9 cellular contexts compared by ENCODE assay signal in the genomic region with DNA sequence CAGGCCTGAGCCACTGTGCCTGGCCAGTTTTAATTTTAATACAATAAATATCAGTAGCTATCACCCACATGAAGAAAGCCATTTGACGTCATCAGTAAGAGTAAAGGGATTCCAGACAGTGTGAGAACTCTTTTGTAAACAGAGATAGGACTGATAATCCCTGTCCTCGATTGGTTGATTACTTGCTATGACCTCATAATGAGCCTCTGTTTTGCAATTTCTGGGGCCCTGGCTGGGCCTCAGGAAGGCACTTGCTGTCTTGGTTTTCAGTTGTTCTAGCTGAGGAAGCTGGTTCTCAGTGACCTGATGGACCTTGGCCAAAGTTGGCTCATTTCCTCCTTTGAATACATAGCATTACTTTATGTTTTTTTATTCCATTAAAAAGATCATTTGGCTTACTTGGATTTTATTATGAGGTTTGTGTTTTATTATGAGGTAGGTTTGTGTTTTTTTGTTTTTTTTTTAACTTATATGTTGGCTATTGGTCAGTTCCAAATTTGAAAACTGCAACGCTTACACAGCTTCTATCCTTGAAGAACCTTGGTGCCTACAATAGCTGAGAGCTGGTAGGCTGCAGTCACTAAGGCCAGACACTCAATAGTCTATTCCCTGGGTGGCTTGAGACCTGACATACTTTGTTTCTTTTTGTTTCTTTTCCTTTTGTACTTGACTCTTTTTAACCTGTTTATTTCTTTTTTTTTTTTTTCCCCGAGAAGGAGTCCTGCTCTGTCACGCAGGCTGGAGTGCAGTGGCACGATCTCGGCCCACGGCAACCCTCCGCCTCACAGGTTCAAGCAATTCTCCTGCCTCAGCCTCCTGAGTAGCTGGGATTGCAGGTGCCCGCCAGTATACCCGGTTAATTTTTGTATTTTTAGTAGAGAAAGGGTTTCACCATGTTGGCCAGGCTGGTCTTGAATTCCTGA. TPM values are rescaled to one million over a fixed set of nuclear protein-coding genes. Genes with fewer than 3 reads are reported as not detected.
DNase-seq lines count a peak whose midpoint lies in the region; ATAC-seq and TF ChIP-seq lines count a peak whose summit lies in the region.
"Had no signal": no experiment of that assay in that cellular context is flagged by ENCODE, and none has a peak within 500 bp of the region (broad histone marks: within the 10 kb centered on the region; RNA-seq: fewer than 3 reads in every experiment).

No MANE protein-coding gene starts in this region.

- ATAC-seq in upper lobe of right lung, result peak; percentile 85

- no peaks in the 10 kb centered on the region for H3K9me3 Mint-ChIP-seq in activated naive CD4-positive, alpha-beta T cell treated with anti-CD3 and anti-CD28 coated beads, Interleukin-2, amount 50 U/mL, for 24 hours
- no peaks in the 10 kb centered on the region for H3K9me3 Mint-ChIP-seq in activated naive CD4-positive, alpha-beta T cell treated with anti-CD3 and anti-CD28 coated beads, Interleukin-2, amount 10 ng/mL, durations not matched to agents 7 days and 5 days
- no peaks in the 10 kb centered on the region for H3K9me3 Mint-ChIP-seq in chondrocyte (ENCODE audit: low read depth)

- peaks cover 54% of the 10 kb centered on the region for H3K4me1 Mint-ChIP-seq in activated naive CD4-positive, alpha-beta T cell treated with anti-CD3 and anti-CD28 coated beads, Interleukin-2, amount 50 U/mL, for 24 hours
- peaks cover 50% of the 10 kb centered on the region for H3K4me1 Mint-ChIP-seq in activated naive CD4-positive, alpha-beta T cell treated with anti-CD3 and anti-CD28 coated beads, Interleukin-2, amount 10 ng/mL, durations not matched to agents 7 days and 5 days
- peaks cover 16% of the 10 kb centered on the region for H3K4me1 Mint-ChIP-seq in chondrocyte (ENCODE audit: low read depth)

- H3K27me3 ChIP-seq in upper lobe of right lung, result no peaks in the 10 kb centered on the region

- CTCF ChIA-PET in activated naive CD4-positive, alpha-beta T cell treated with anti-CD3 and anti-CD28 coated beads, Interleukin-2, amount 10 ng/mL, durations not matched to agents 7 days and 5 days (lab: Charles Lee), result no interaction called here

- peaks cover 27% of the 10 kb centered on the region for H3K4me1 ChIP-seq in upper lobe of right lung

- no peak overlapping the region for H3K27ac ChIP-seq in upper lobe of right lung

- H3K36me3 Mint-ChIP-seq in activated naive CD4-positive, alpha-beta T cell treated with anti-CD3 and anti-CD28 coated beads, Interleukin-2, amount 50 U/mL, for 24 hours, result peaks cover 2% of the 10 kb centered on the region
- peaks cover 45% of the 10 kb centered on the region for H3K36me3 Mint-ChIP-seq in activated naive CD4-positive, alpha-beta T cell treated with anti-CD3 and anti-CD28 coated beads, Interleukin-2, amount 10 ng/mL, durations not matched to agents 7 days and 5 days
- peaks cover 2% of the 10 kb centered on the region for H3K36me3 Mint-ChIP-seq in chondrocyte (ENCODE audit: low read depth)

- intact Hi-C loops in upper lobe of right lung (cut with DNase I), result no loop called here

- H3K36me3 ChIP-seq in upper lobe of right lung, result peaks cover 17% of the 10 kb centered on the region

- H3K4me3 Mint-ChIP-seq in activated naive CD4-positive, alpha-beta T cell treated with anti-CD3 and anti-CD28 coated beads, Interleukin-2, amount 50 U/mL, for 24 hours, result no peak overlapping the region
- H3K4me3 Mint-ChIP-seq in activated naive CD4-positive, alpha-beta T cell treated with anti-CD3 and anti-CD28 coated beads, Interleukin-2, amount 10 ng/mL, durations not matched to agents 7 days and 5 days, result no peak overlapping the region
- no peak overlapping the region for H3K4me3 Mint-ChIP-seq in chondrocyte (ENCODE audit: unreplicated experiment)

- TF ChIP-seq CTCF in chondrocyte (IDR thresholded peaks at IDR 0.05), result no peak
- no peak for TF ChIP-seq CTCF in upper lobe of right lung (IDR thresholded peaks at IDR 0.05)

- peak overlapping the region; percentile 72 for H3K27ac Mint-ChIP-seq in activated naive CD4-positive, alpha-beta T cell treated with anti-CD3 and anti-CD28 coated beads, Interleukin-2, amount 50 U/mL, for 24 hours
- no peak overlapping the region for H3K27ac Mint-ChIP-seq in activated naive CD4-positive, alpha-beta T cell treated with anti-CD3 and anti-CD28 coated beads, Interleukin-2, amount 10 ng/mL, durations not matched to agents 7 days and 5 days
- peak overlapping the region; percentile 45 for H3K27ac Mint-ChIP-seq in chondrocyte (ENCODE audit: unreplicated experiment)

- no peak for DNase-seq in activated naive CD4-positive, alpha-beta T cell treated with anti-CD3 and anti-CD28 coated beads, Interleukin-2, amount 10 ng/mL, durations not matched to agents 7 days and 5 days
- DNase-seq in chondrocyte (ENCODE audit: low spot score) (no peak), medulla oblongata (ENCODE audit: extremely low spot score) (peak; percentile 59), upper lobe of right lung (no peak), mucosa of gallbladder (ENCODE audit: low spot score) (no peak), iPS-NIHi11 (ENCODE audit: low spot score) (no peak), NCI-H2171 (lab: John Stamatoyannopoulos, UW) (no peak)
- DNase-seq: NCI-H1417 had no signal

- no peaks in the 10 kb centered on the region for H3K27me3 Mint-ChIP-seq in activated naive CD4-positive, alpha-beta T cell treated with anti-CD3 and anti-CD28 coated beads, Interleukin-2, amount 50 U/mL, for 24 hours
- no peaks in the 10 kb centered on the region for H3K27me3 Mint-ChIP-seq in activated naive CD4-positive, alpha-beta T cell treated with anti-CD3 and anti-CD28 coated beads, Interleukin-2, amount 10 ng/mL, durations not matched to agents 7 days and 5 days
- no peaks in the 10 kb centered on the region for H3K27me3 Mint-ChIP-seq in chondrocyte (ENCODE audit: low read depth)

- no peaks in the 10 kb centered on the region for H3K9me3 ChIP-seq in upper lobe of right lung

- H3K4me3 ChIP-seq in upper lobe of right lung, result no peak overlapping the region

RNA-seq across cellular contexts. Expression of a gene that starts 20.0 kb away (rescaled TPM):
- 25.3 to 30.7 TPM (median 26.2 TPM) in 3 replicates for total RNA-seq in chondrocyte
- 40.7 TPM for total RNA-seq in upper lobe of right lung
- total RNA-seq in mucosa of gallbladder, result 65.0 TPM

RNA-seq across cellular contexts. Expression of a gene that starts 45.6 kb away (rescaled TPM):
- total RNA-seq in chondrocyte (25.4 to 36.0 TPM (median 32.2 TPM) in 3 replicates), upper lobe of right lung (20.3 TPM), mucosa of gallbladder (19.6 TPM)

RNA-seq across cellular contexts. Expression of a gene that starts 58.1 kb away (rescaled TPM):
- 1.3 to 3.8 TPM (median 2.7 TPM) in 3 replicates for total RNA-seq in chondrocyte
- 0.69 TPM for total RNA-seq in upper lobe of right lung
- 2.7 TPM for total RNA-seq in mucosa of gallbladder
